21 cellular contexts compared by ENCODE assay signal in genomic region chr1:201557572-201557958, GRCh38. TPM values are rescaled to one million over a fixed set of nuclear protein-coding genes. Genes with fewer than 3 reads are reported as not detected.
DNase-seq lines count a peak whose midpoint lies in the region; ATAC-seq and TF ChIP-seq lines count a peak whose summit lies in the region.
"Had no signal": no experiment of that assay in that cellular context is flagged by ENCODE, and none has a peak within 500 bp of the region (broad histone marks: within the 10 kb centered on the region; RNA-seq: fewer than 3 reads in every experiment).

No MANE protein-coding gene starts in this region.

- H3K9me3 ChIP-seq in muscle layer of duodenum (ENCODE audit: control insufficient read depth in 1 of 2, low read length in 2 of 2) = no peaks in the 10 kb centered on the region
- H3K9me3 ChIP-seq: psoas muscle, SJCRH30 had no signal

- ATAC-seq in natural killer cell treated with Interleukin-12 subunit alpha and Interleukin-12 subunit beta and Interleukin-15 and Interleukin-18, amount 100 ng/mL, for 72 hours = no peak
- ATAC-seq in GM18517 (IDR thresholded peaks at IDR 0.05; ENCODE audit: unreplicated experiment) = no peak
- ATAC-seq: psoas muscle had no signal

- H3K4me3 Mint-ChIP-seq in chondrocyte (ENCODE audit: unreplicated experiment) = no peak overlapping the region
- no peak overlapping the region for H3K4me3 Mint-ChIP-seq in natural killer cell treated with Interleukin-12 subunit alpha and Interleukin-12 subunit beta and Interleukin-15 and Interleukin-18, amount 100 ng/mL, for 72 hours
- H3K4me3 Mint-ChIP-seq: central memory CD8-positive, alpha-beta T cell; neural progenitor cell had no signal

- no peaks in the 10 kb centered on the region for H3K9me3 Mint-ChIP-seq in chondrocyte (ENCODE audit: low read depth)
- H3K9me3 Mint-ChIP-seq in natural killer cell treated with Interleukin-12 subunit alpha and Interleukin-12 subunit beta and Interleukin-15 and Interleukin-18, amount 100 ng/mL, for 72 hours = no peaks in the 10 kb centered on the region
- H3K9me3 Mint-ChIP-seq: central memory CD8-positive, alpha-beta T cell; neural progenitor cell had no signal

- H3K27me3 ChIP-seq in ACC112 (ENCODE audit: insufficient read depth, low read length) (no peaks in the 10 kb centered on the region), muscle layer of duodenum (ENCODE audit: low read depth, low read length) (no peaks in the 10 kb centered on the region)
- H3K27me3 ChIP-seq: neural progenitor cell, SJCRH30 had no signal

- peak overlapping the region; percentile 39 for H3K27ac Mint-ChIP-seq in chondrocyte (ENCODE audit: unreplicated experiment)
- no peak overlapping the region for H3K27ac Mint-ChIP-seq in natural killer cell treated with Interleukin-12 subunit alpha and Interleukin-12 subunit beta and Interleukin-15 and Interleukin-18, amount 100 ng/mL, for 72 hours
- H3K27ac Mint-ChIP-seq: neural progenitor cell had no signal

- H3K4me3 ChIP-seq in ACC112 (ENCODE audit: low read depth, low read length) (no peak overlapping the region), muscle layer of duodenum (ENCODE audit: low read depth in 1 of 2, low read length in 2 of 2) (no peak overlapping the region)
- H3K4me3 ChIP-seq: neural progenitor cell, psoas muscle, SJCRH30 had no signal

- no peak overlapping the region for H2AFZ ChIP-seq in ACC112 (ENCODE audit: low read length, unreplicated experiment)
- H2AFZ ChIP-seq: neural progenitor cell had no signal

- H3K79me2 ChIP-seq in ACC112 (ENCODE audit: control insufficient read depth, insufficient read depth, low read length, unreplicated experiment) = peaks cover 86% of the 10 kb centered on the region

- no peaks in the 10 kb centered on the region for H3K27me3 Mint-ChIP-seq in chondrocyte (ENCODE audit: low read depth)
- peaks cover 11 to 18% of the 10 kb centered on the region in 2 donors for H3K27me3 Mint-ChIP-seq in natural killer cell treated with Interleukin-12 subunit alpha and Interleukin-12 subunit beta and Interleukin-15 and Interleukin-18, amount 100 ng/mL, for 72 hours

- H3K4me1 Mint-ChIP-seq in chondrocyte (ENCODE audit: low read depth) = peaks cover 82% of the 10 kb centered on the region
- H3K4me1 Mint-ChIP-seq in natural killer cell treated with Interleukin-12 subunit alpha and Interleukin-12 subunit beta and Interleukin-15 and Interleukin-18, amount 100 ng/mL, for 72 hours (ENCODE audit: low read depth in 2 of 2) = peaks cover 5% of the 10 kb centered on the region in 2 donors
- H3K4me1 Mint-ChIP-seq: central memory CD8-positive, alpha-beta T cell had no signal

- peak overlapping the region; percentile 67 for H3K27ac ChIP-seq in ACC112 (ENCODE audit: low read depth, low read length)
- peak overlapping the region; percentile 34 for H3K27ac ChIP-seq in muscle layer of duodenum (ENCODE audit: low read length)
- H3K27ac ChIP-seq: neural progenitor cell, psoas muscle had no signal

- H3K36me3 ChIP-seq in ACC112 (ENCODE audit: insufficient read depth, low read length) = no peaks in the 10 kb centered on the region
- H3K36me3 ChIP-seq in muscle layer of duodenum (ENCODE audit: control insufficient read depth in 1 of 2, insufficient read depth in 2 of 2, low read length in 2 of 2) = peaks cover 0 to 8% of the 10 kb centered on the region in 2 donors
- H3K36me3 ChIP-seq: neural progenitor cell had no signal

- TF ChIP-seq CTCF in chondrocyte (IDR thresholded peaks at IDR 0.05) = no peak

- no peaks in the 10 kb centered on the region for H3K36me3 Mint-ChIP-seq in chondrocyte (ENCODE audit: low read depth)
- H3K36me3 Mint-ChIP-seq in natural killer cell treated with Interleukin-12 subunit alpha and Interleukin-12 subunit beta and Interleukin-15 and Interleukin-18, amount 100 ng/mL, for 72 hours = no peaks in the 10 kb centered on the region
- H3K36me3 Mint-ChIP-seq: neural progenitor cell had no signal

- DNase-seq in HT1080 (ENCODE audit: low read depth) (peak; percentile 19), chondrocyte (ENCODE audit: low spot score) (no peak), NCI-H446 treated with DMSO at 0.1 percent for 48 hours (lab: John Stamatoyannopoulos, UW) (no peak), OCI-M2 (lab: John Stamatoyannopoulos, UW; ENCODE audit: unreplicated experiment) (no peak)
- DNase-seq in natural killer cell treated with Interleukin-12 subunit alpha and Interleukin-12 subunit beta and Interleukin-15 and Interleukin-18, amount 100 ng/mL, for 72 hours (ENCODE audit: low spot score) = no peak
- DNase-seq: activated CD4-positive, alpha-beta T cell treated with anti-CD3 and anti-CD28 coated beads, Interleukin-2, amount 50 U/mL, for 4 hours; amygdala; effector CD8-positive, alpha-beta T cell; Karpas-422; kidney; midbrain; NCI-H1092 treated with DMSO at 0.1 percent for 48 hours; NCI-H774; psoas muscle; stimulated activated CD4-positive, alpha-beta T cell treated with anti-CD3 and anti-CD28 coated beads, Interleukin-12 subunit alpha, Interleukin-12 subunit beta, amount 100 ng/mL, for 4 hours had no signal

- H3K4me1 ChIP-seq in ACC112 (ENCODE audit: control insufficient read depth, insufficient read depth, low read length, unreplicated experiment) (peaks cover 81% of the 10 kb centered on the region), muscle layer of duodenum (ENCODE audit: control insufficient read depth in 1 of 2, insufficient read depth in 2 of 2, low read length in 2 of 2) (peaks cover 13 to 35% of the 10 kb centered on the region in 2 donors)
- H3K4me1 ChIP-seq: psoas muscle had no signal

RNA-seq across cellular contexts. Expression of gene NAV1, which starts 18.6 kb away (rescaled TPM):
- 24.2 and 40.6 TPM in 2 replicates for total RNA-seq in HT1080 (2014; rRNA removed; shearing (Covaris generic))
- 46.8 and 65.2 TPM in 2 replicates for polyA plus RNA-seq in HT1080 (2015; cell fraction: cytosol; rRNA removed)
- polyA plus RNA-seq in HT1080 (2015; cell fraction: nucleus; rRNA removed) = 89.6 and 123 TPM in 2 replicates
- 201 to 294 TPM (median 211 TPM) in 3 replicates for total RNA-seq in chondrocyte
- 1 to 10 TPM in 1 of 2 donors, under 1 TPM in 1; 0.21 to 1.2 TPM for total RNA-seq in natural killer cell treated with Interleukin-12 subunit alpha and Interleukin-12 subunit beta and Interleukin-15 and Interleukin-18, amount 100 ng/mL, for 72 hours

RNA-seq across cellular contexts. Expression of gene CSRP1, which starts 50.6 kb away (rescaled TPM):
- total RNA-seq in HT1080 (2014; rRNA removed; shearing (Covaris generic)) = 516 and 694 TPM in 2 replicates
- 857 and 1,112 TPM in 2 replicates for polyA plus RNA-seq in HT1080 (2015; cell fraction: cytosol; rRNA removed)
- polyA plus RNA-seq in HT1080 (2015; cell fraction: nucleus; rRNA removed) = 468 and 520 TPM in 2 replicates
- 1.3 to 7.1 TPM (median 5.9 TPM) in 3 replicates for total RNA-seq in chondrocyte
- 10 to 100 TPM; 41.6 to 57.8 TPM for total RNA-seq in natural killer cell treated with Interleukin-12 subunit alpha and Interleukin-12 subunit beta and Interleukin-15 and Interleukin-18, amount 100 ng/mL, for 72 hours

Comparison
In these comparisons a context has a peak if more than half of its experiments do, and no peak if none do; other contexts are left out.
1. RNA of gene NAV1, which starts 18.6 kb away (total RNA-seq): 201 to 294 TPM in chondrocyte and 24.2 to 40.6 TPM in HT1080; 0.21 to 1.2 TPM in natural killer cell treated with Interleukin-12 subunit alpha and Interleukin-12 subunit beta and Interleukin-15 and Interleukin-18, amount 100 ng/mL, for 72 hours; every median in the first group is over 10 times any median in the second.